In genomic region chr7:140899883-140900282, GRCh38 we compare ENCODE assay signal across 10 cellular contexts. TPM values are rescaled to one million over a fixed set of nuclear protein-coding genes. Genes with fewer than 3 reads are reported as not detected.
DNase-seq lines count a peak whose midpoint lies in the region; ATAC-seq and TF ChIP-seq lines count a peak whose summit lies in the region.
"Had no signal": no experiment of that assay in that cellular context is flagged by ENCODE, and none has a peak within 500 bp of the region (broad histone marks: within the 10 kb centered on the region; RNA-seq: fewer than 3 reads in every experiment).

No MANE protein-coding gene starts in this region.

- H3K9me3 ChIP-seq in endodermal cell (ENCODE audit: control insufficient read depth, low read length), result peaks cover 19% of the 10 kb centered on the region
- H3K9me3 ChIP-seq in colonic mucosa, result no peaks in the 10 kb centered on the region
- H3K9me3 ChIP-seq: adrenal gland had no signal

- intact Hi-C loops in colonic mucosa (cut with DNase I), result no loop called here

- H3K9me3 Mint-ChIP-seq in endodermal cell (peaks cover 16% of the 10 kb centered on the region), progenitor cell of endocrine pancreas (ENCODE audit: low read depth) (peaks cover 15% of the 10 kb centered on the region)

- H3K9ac ChIP-seq in endodermal cell (ENCODE audit: extremely low read depth, low read length, poor library complexity, severe bottlenecking) (no peak overlapping the region), colonic mucosa (ENCODE audit: low read depth in 2 of 2, low read length in 2 of 2) (no peak overlapping the region)

- H3K4me3 ChIP-seq in endodermal cell (ENCODE audit: low read length) (no peak overlapping the region), colonic mucosa (no peak overlapping the region)
- H3K4me3 ChIP-seq: adrenal gland had no signal

- H3K4me3 Mint-ChIP-seq in endodermal cell, result no peak overlapping the region
- no peak overlapping the region for H3K4me3 Mint-ChIP-seq in progenitor cell of endocrine pancreas (ENCODE audit: low read depth)
- H3K4me3 Mint-ChIP-seq: activated CD8-positive, alpha-beta T cell treated with anti-CD3 and anti-CD28 coated beads, Interleukin-2, amount 10 ng/mL, durations not matched to agents 7 days and 5 days had no signal

- DNase-seq in NCI-H2081 (lab: John Stamatoyannopoulos, UW) (peak; percentile 18 to 46), NCI-H2081 treated with DMSO at 0.1 percent for 48 hours (lab: John Stamatoyannopoulos, UW) (no peak), NCI-H2227 treated with DMSO at 0.1 percent for 48 hours (lab: John Stamatoyannopoulos, UW) (peak; percentile 32), endodermal cell (peak; percentile 56), progenitor cell of endocrine pancreas (ENCODE audit: low spot score, unreplicated experiment) (no peak), colonic mucosa (no peak)
- DNase-seq: activated CD8-positive, alpha-beta T cell treated with anti-CD3 and anti-CD28 coated beads, Interleukin-2, amount 10 ng/mL, durations not matched to agents 7 days and 5 days had no signal

- H3K4me1 ChIP-seq in endodermal cell (ENCODE audit: control insufficient read depth, insufficient read depth, low read length) (peaks cover 5% of the 10 kb centered on the region), colonic mucosa (no peaks in the 10 kb centered on the region)

- H3K4me1 Mint-ChIP-seq in endodermal cell (peaks cover 8% of the 10 kb centered on the region), progenitor cell of endocrine pancreas (ENCODE audit: low read depth) (peaks cover 18% of the 10 kb centered on the region)

- H3K27me3 ChIP-seq in endodermal cell (ENCODE audit: control insufficient read depth, insufficient read depth, low read length, poor library complexity, severe bottlenecking) (no peaks in the 10 kb centered on the region), colonic mucosa (no peaks in the 10 kb centered on the region)
- H3K27me3 ChIP-seq: adrenal gland had no signal

- ATAC-seq in GM21360 (IDR thresholded peaks at IDR 0.05; ENCODE audit: unreplicated experiment) (no peak), GM21717 (IDR thresholded peaks at IDR 0.05; ENCODE audit: unreplicated experiment) (no peak)
- ATAC-seq: activated CD8-positive, alpha-beta T cell treated with anti-CD3 and anti-CD28 coated beads, Interleukin-2, amount 10 ng/mL, durations not matched to agents 7 days and 5 days had no signal

- peak; percentile 58 for TF ChIP-seq CTCF in endodermal cell (conservative IDR thresholded peaks at IDR 0.05)
- peak; percentile 9 for TF ChIP-seq CTCF in progenitor cell of endocrine pancreas (IDR thresholded peaks at IDR 0.05; ENCODE audit: unreplicated experiment)
- TF ChIP-seq CTCF in colonic mucosa (IDR thresholded peaks at IDR 0.05), result no peak

- H3K36me3 ChIP-seq in endodermal cell (ENCODE audit: control insufficient read depth, insufficient read depth, low read length) (peaks cover 4% of the 10 kb centered on the region), colonic mucosa (no peaks in the 10 kb centered on the region)
- H3K36me3 ChIP-seq: adrenal gland had no signal

- H3K27me3 Mint-ChIP-seq in endodermal cell (ENCODE audit: insufficient read depth), result no peaks in the 10 kb centered on the region
- H3K27me3 Mint-ChIP-seq in progenitor cell of endocrine pancreas, result no peaks in the 10 kb centered on the region

- WGBS in endodermal cell (ENCODE audit: insufficient coverage in 1 of 2, insufficient read length in 1 of 2), 2 experiments, result no CpG with 5 or more reads among the region's 1 CpG

- H3K36me3 Mint-ChIP-seq in endodermal cell (ENCODE audit: low read depth) (peaks cover 23% of the 10 kb centered on the region), progenitor cell of endocrine pancreas (ENCODE audit: insufficient read depth) (peaks cover 20% of the 10 kb centered on the region)

- no peak overlapping the region for H3K27ac Mint-ChIP-seq in endodermal cell
- H3K27ac Mint-ChIP-seq in progenitor cell of endocrine pancreas, result peak overlapping the region; percentile 84
- H3K27ac Mint-ChIP-seq: activated CD8-positive, alpha-beta T cell treated with anti-CD3 and anti-CD28 coated beads, Interleukin-2, amount 10 ng/mL, durations not matched to agents 7 days and 5 days had no signal

- H3K27ac ChIP-seq in endodermal cell (ENCODE audit: low read depth, low read length) (peak overlapping the region; percentile 26), colonic mucosa (no peak overlapping the region)
- H3K27ac ChIP-seq: adrenal gland had no signal

RNA-seq across cellular contexts. Expression of gene BRAF, which starts 24.8 kb away (rescaled TPM):
- total RNA-seq in endodermal cell, result 10 to 100 TPM; 45.7 to 46.7 TPM
- 18.4 TPM for polyA plus RNA-seq in endodermal cell (2013, experiment 1 of 2)
- 18.5 TPM for polyA plus RNA-seq in endodermal cell (2013, experiment 2 of 2)
- total RNA-seq in progenitor cell of endocrine pancreas, result 60.5 and 64.9 TPM in 2 replicates
- total RNA-seq in colonic mucosa, result 10 to 100 TPM; 19.8 to 24.7 TPM

Comparison
In these comparisons a context has a peak if more than half of its experiments do, and no peak if none do; other contexts are left out.
1. DNase-seq: peak in NCI-H2081 (2 of 2), NCI-H2227 treated with DMSO at 0.1 percent for 48 hours (single experiment) and endodermal cell (single experiment); none in NCI-H2081 treated with DMSO at 0.1 percent for 48 hours (single experiment), progenitor cell of endocrine pancreas (single experiment) and colonic mucosa (single experiment).